2 cellular contexts compared by ENCODE assay signal in genomic region chr17:2089021-2089422, GRCh38.
TF ChIP-seq lines count a peak whose summit lies in the region.

No MANE protein-coding gene starts in this region.

TF ChIP-seq in liver, 16 proteins besides CTCF, POLR2A, EP300 and RAD21:
- no peak for TF ChIP-seq TAF1 (conservative IDR thresholded peaks at IDR 0.05)
- no peak for TF ChIP-seq FOXA1 (IDR thresholded peaks at IDR 0.05)
- TF ChIP-seq JUND (IDR thresholded peaks at IDR 0.05), result peak in 1 of 2 donors; percentile 44
- no peak for TF ChIP-seq GABPA (IDR thresholded peaks at IDR 0.05 in 1 of 2, conservative IDR thresholded peaks at IDR 0.05 in 1 of 2)
- TF ChIP-seq, protein P1, sequence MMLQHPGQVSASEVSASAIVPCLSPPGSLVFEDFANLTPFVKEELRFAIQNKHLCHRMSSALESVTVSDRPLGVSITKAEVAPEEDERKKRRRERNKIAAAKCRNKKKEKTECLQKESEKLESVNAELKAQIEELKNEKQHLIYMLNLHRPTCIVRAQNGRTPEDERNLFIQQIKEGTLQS (IDR thresholded peaks at IDR 0.05), result no peak
- no peak for TF ChIP-seq FOXA2 (IDR thresholded peaks at IDR 0.05)
- TF ChIP-seq RXRA (IDR thresholded peaks at IDR 0.05), result peak in 1 of 2 donors; percentile 17
- TF ChIP-seq NR2F2 (IDR thresholded peaks at IDR 0.05), result no peak

TF ChIP-seq in HepG2, 621 proteins besides CTCF, POLR2A, EP300 and RAD21:
- TF ChIP-seq NRL (CRISPR knock-in tag; IDR thresholded peaks at IDR 0.05; ENCODE audit: borderline replicate concordance) (no peak), ZNF142 (CRISPR knock-in tag; IDR thresholded peaks at IDR 0.05) (no peak), ZNF512 (CRISPR knock-in tag; IDR thresholded peaks at IDR 0.05) (no peak), MTF1 (CRISPR knock-in tag; IDR thresholded peaks at IDR 0.05) (no peak), HMG20B (CRISPR knock-in tag; conservative IDR thresholded peaks at IDR 0.05) (no peak), MXD4 (CRISPR knock-in tag; IDR thresholded peaks at IDR 0.05) (no peak), ZNF326 (CRISPR knock-in tag; IDR thresholded peaks at IDR 0.05; ENCODE audit: borderline replicate concordance) (no peak), POLR2AphosphoS5 (IDR thresholded peaks at IDR 0.05; ENCODE audit: low read depth, low read length) (no peak), PLSCR1 (CRISPR knock-in tag; IDR thresholded peaks at IDR 0.05; ENCODE audit: borderline replicate concordance) (no peak), SRSF4 (IDR thresholded peaks at IDR 0.05; ENCODE audit: low read depth, low read length, poor library complexity, severe bottlenecking) (no peak), ZNF724P (CRISPR knock-in tag; IDR thresholded peaks at IDR 0.05; ENCODE audit: borderline replicate concordance) (no peak), ZNF782 (CRISPR knock-in tag; IDR thresholded peaks at IDR 0.05; ENCODE audit: borderline replicate concordance) (no peak), ZBTB20 (CRISPR knock-in tag; IDR thresholded peaks at IDR 0.05; ENCODE audit: borderline replicate concordance, low read depth) (no peak), DPF2 (CRISPR knock-in tag; IDR thresholded peaks at IDR 0.05; ENCODE audit: borderline replicate concordance, low read depth) (no peak), NFKBIZ (CRISPR knock-in tag; IDR thresholded peaks at IDR 0.05) (no peak), ZBTB42 (CRISPR knock-in tag; IDR thresholded peaks at IDR 0.05) (no peak), RAD51 (IDR thresholded peaks at IDR 0.05; ENCODE audit: borderline replicate concordance) (no peak), TEAD3 (CRISPR knock-in tag; optimal IDR thresholded peaks at IDR 0.05; ENCODE audit: borderline replicate concordance) (no peak)
- TF ChIP-seq, protein P2, sequence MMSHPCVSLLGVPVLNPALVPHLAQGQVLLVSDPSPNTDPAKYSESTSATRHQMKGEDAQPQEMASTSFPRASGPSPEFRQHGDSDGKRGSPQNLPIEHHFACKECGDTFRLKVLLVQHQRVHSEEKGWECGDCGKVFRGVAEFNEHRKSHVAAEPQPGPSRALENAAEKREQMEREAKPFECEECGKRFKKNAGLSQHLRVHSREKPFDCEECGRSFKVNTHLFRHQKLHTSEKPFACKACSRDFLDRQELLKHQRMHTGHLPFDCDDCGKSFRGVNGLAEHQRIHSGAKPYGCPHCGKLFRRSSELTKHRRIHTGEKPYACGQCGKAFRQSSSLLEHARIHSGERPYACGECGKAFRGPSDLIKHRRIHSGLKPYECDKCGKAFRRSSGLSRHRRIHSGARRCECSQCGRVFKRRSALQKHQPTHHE (CRISPR knock-in tag; IDR thresholded peaks at IDR 0.05; ENCODE audit: borderline replicate concordance), result no peak
- TF ChIP-seq, protein P3, sequence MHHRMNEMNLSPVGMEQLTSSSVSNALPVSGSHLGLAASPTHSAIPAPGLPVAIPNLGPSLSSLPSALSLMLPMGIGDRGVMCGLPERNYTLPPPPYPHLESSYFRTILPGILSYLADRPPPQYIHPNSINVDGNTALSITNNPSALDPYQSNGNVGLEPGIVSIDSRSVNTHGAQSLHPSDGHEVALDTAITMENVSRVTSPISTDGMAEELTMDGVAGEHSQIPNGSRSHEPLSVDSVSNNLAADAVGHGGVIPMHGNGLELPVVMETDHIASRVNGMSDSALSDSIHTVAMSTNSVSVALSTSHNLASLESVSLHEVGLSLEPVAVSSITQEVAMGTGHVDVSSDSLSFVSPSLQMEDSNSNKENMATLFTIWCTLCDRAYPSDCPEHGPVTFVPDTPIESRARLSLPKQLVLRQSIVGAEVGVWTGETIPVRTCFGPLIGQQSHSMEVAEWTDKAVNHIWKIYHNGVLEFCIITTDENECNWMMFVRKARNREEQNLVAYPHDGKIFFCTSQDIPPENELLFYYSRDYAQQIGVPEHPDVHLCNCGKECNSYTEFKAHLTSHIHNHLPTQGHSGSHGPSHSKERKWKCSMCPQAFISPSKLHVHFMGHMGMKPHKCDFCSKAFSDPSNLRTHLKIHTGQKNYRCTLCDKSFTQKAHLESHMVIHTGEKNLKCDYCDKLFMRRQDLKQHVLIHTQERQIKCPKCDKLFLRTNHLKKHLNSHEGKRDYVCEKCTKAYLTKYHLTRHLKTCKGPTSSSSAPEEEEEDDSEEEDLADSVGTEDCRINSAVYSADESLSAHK (CRISPR knock-in tag; IDR thresholded peaks at IDR 0.05; ENCODE audit: borderline replicate concordance), result no peak
